Comparison of ENCODE assay signal across 25 cellular contexts in genomic region chr5:76679231-76679630, GRCh38. TPM values are rescaled to one million over a fixed set of nuclear protein-coding genes. Genes with fewer than 3 reads are reported as not detected.
A peak's percentile ranks its signal among the peaks of the same experiment; 100 is the strongest.
DNase-seq lines count a peak whose midpoint lies in the region; ATAC-seq and TF ChIP-seq lines count a peak whose summit lies in the region.
"Had no signal": no experiment of that assay in that cellular context is flagged by ENCODE, and none has a peak within 500 bp of the region (broad histone marks: within the 10 kb centered on the region; RNA-seq: fewer than 3 reads in every experiment).

No MANE protein-coding gene starts in this region.

- WGBS in right cardiac atrium: 45% methylated on average over 3 of the region's 3 CpGs
- 68 to 73% methylated on average over 3 of the region's 3 CpGs for WGBS in tibial nerve, 2 donors

- H3K9me3 Mint-ChIP-seq in CD4-positive, alpha-beta memory T cell: peaks cover 0 to 2% (median 0%) of the 10 kb centered on the region in 8 donors
- H3K9me3 Mint-ChIP-seq: activated CD4-positive, alpha-beta T cell treated with anti-CD3 and anti-CD28 coated beads, Interleukin-2, amount 10 ng/mL, durations not matched to agents 7 days and 5 days; activated naive CD8-positive, alpha-beta T cell treated with anti-CD3 and anti-CD28 coated beads, Interleukin-2, amount 10 ng/mL, durations not matched to agents 7 days and 5 days; brain; dendritic cell treated with granulocyte-macrophage colony-stimulating factor and Interleukin-4, amounts not matched to agents 40 ng/mL and 50 ng/mL, for 4 days; HFFc6; stimulated activated effector memory CD8-positive, alpha-beta T cell treated with anti-CD3 and anti-CD28 coated beads, Interleukin-12 subunit alpha, Interleukin-12 subunit beta, amount 100 ng/mL, for 72 hours; T-cell had no signal

- DNase-seq in Right ventricle myocardium inferior (ENCODE audit: missing footprints) (no peak), right cardiac atrium (no peak), choroid plexus epithelial cell (ENCODE audit: low read depth) (peak; percentile 84), foreskin fibroblast (peak; percentile 68 to 81), skeletal muscle cell (ENCODE audit: low read depth) (peak; percentile 50), tibial nerve (ENCODE audit: low spot score in 2 of 2) (no peak)
- no peak for DNase-seq in CD4-positive, alpha-beta memory T cell
- DNase-seq: 8988T; activated CD4-positive, alpha-beta T cell treated with anti-CD3 and anti-CD28 coated beads, Interleukin-2, amount 10 ng/mL, durations not matched to agents 7 days and 5 days; activated naive CD8-positive, alpha-beta T cell treated with anti-CD3 and anti-CD28 coated beads, Interleukin-2, amount 10 ng/mL, durations not matched to agents 7 days and 5 days; HFFc6; MG63; NCI-H1436; NCI-H526 treated with DMSO at 0.1 percent for 48 hours; occipital lobe; sigmoid colon; T-cell had no signal

- intact Hi-C loops in Right ventricle myocardium inferior (cut with DNase I) (no loop called here), right cardiac atrium (cut with DNase I) (no loop called here)
- intact Hi-C loops in CD4-positive, alpha-beta memory T cell (cut with micrococcal nuclease): no loop called here

- H3K36me3 ChIP-seq in tibial nerve: peaks cover 0 to 11% (median 0%) of the 10 kb centered on the region in 3 donors
- H3K36me3 ChIP-seq in CD4-positive, alpha-beta memory T cell (ENCODE audit: insufficient read depth, low read length): peaks cover 43% of the 10 kb centered on the region
- H3K36me3 ChIP-seq: MG63, sigmoid colon, vagina had no signal

- H3K27ac Mint-ChIP-seq in CD4-positive, alpha-beta memory T cell: peak overlapping the region in 2 of 7 donors; percentile 55 to 57
- H3K27ac Mint-ChIP-seq: activated CD4-positive, alpha-beta T cell treated with anti-CD3 and anti-CD28 coated beads, Interleukin-2, amount 10 ng/mL, durations not matched to agents 7 days and 5 days; activated naive CD8-positive, alpha-beta T cell treated with anti-CD3 and anti-CD28 coated beads, Interleukin-2, amount 10 ng/mL, durations not matched to agents 7 days and 5 days; brain; dendritic cell treated with granulocyte-macrophage colony-stimulating factor and Interleukin-4, amounts not matched to agents 40 ng/mL and 50 ng/mL, for 4 days; HFFc6; stimulated activated effector memory CD8-positive, alpha-beta T cell treated with anti-CD3 and anti-CD28 coated beads, Interleukin-12 subunit alpha, Interleukin-12 subunit beta, amount 100 ng/mL, for 72 hours; T-cell had no signal

- H3K4me3 ChIP-seq in right cardiac atrium (ENCODE audit: low read length) (no peak overlapping the region), choroid plexus epithelial cell (ENCODE audit: low read depth, low read length) (no peak overlapping the region), foreskin fibroblast (ENCODE audit: low read depth in 1 of 2, low read length in 2 of 2) (no peak overlapping the region), skeletal muscle cell (ENCODE audit: low read depth, low read length) (no peak overlapping the region), tibial nerve (no peak overlapping the region)
- no peak overlapping the region for H3K4me3 ChIP-seq in CD4-positive, alpha-beta memory T cell (ENCODE audit: low read length in 2 of 2)
- H3K4me3 ChIP-seq: BLaER1 treated with 17β-estradiol and CSF1 and Interleukin-3, amounts not matched to agents 10 nM and 100 nM; MG63; sigmoid colon; suprapubic skin; vagina had no signal

- H3K27me3 ChIP-seq in right cardiac atrium (ENCODE audit: control insufficient read depth, insufficient read depth) (no peaks in the 10 kb centered on the region), tibial nerve (no peaks in the 10 kb centered on the region)
- no peaks in the 10 kb centered on the region for H3K27me3 ChIP-seq in CD4-positive, alpha-beta memory T cell (ENCODE audit: insufficient read depth, low read length)
- H3K27me3 ChIP-seq: BLaER1 treated with 17β-estradiol and CSF1 and Interleukin-3, amounts not matched to agents 10 nM and 100 nM; MG63; sigmoid colon; suprapubic skin; vagina had no signal

- peaks cover 0 to 6% (median 3%) of the 10 kb centered on the region in 4 donors for H3K4me1 Mint-ChIP-seq in CD4-positive, alpha-beta memory T cell

- TF ChIP-seq CTCF in choroid plexus epithelial cell (conservative IDR thresholded peaks at IDR 0.05; ENCODE audit: low read depth, low read length) (no peak), foreskin fibroblast (IDR thresholded peaks at IDR 0.05; ENCODE audit: low read depth, low read length) (no peak), tibial nerve (IDR thresholded peaks at IDR 0.05) (no peak)

- no peak for TF ChIP-seq POLR2A in tibial nerve (IDR thresholded peaks at IDR 0.05)

- TF ChIP-seq EP300 in tibial nerve (IDR thresholded peaks at IDR 0.05): no peak

- H3K9me3 ChIP-seq in right cardiac atrium (ENCODE audit: control insufficient read depth, low read length): no peaks in the 10 kb centered on the region
- H3K9me3 ChIP-seq in tibial nerve: no peaks in the 10 kb centered on the region
- no peaks in the 10 kb centered on the region for H3K9me3 ChIP-seq in CD4-positive, alpha-beta memory T cell (ENCODE audit: control insufficient read depth in 1 of 2, low read length in 2 of 2)
- H3K9me3 ChIP-seq: BLaER1 treated with 17β-estradiol and CSF1 and Interleukin-3, amounts not matched to agents 10 nM and 100 nM; MG63; sigmoid colon; suprapubic skin; vagina had no signal

- no peaks in the 10 kb centered on the region for H3K4me1 ChIP-seq in right cardiac atrium (ENCODE audit: control insufficient read depth, insufficient read depth, low read length)
- H3K4me1 ChIP-seq in tibial nerve: peaks cover 0 to 4% (median 0%) of the 10 kb centered on the region in 4 donors
- no peaks in the 10 kb centered on the region for H3K4me1 ChIP-seq in CD4-positive, alpha-beta memory T cell (ENCODE audit: insufficient read depth, low read length)
- H3K4me1 ChIP-seq: sigmoid colon, vagina had no signal

- H3K27ac ChIP-seq in right cardiac atrium (ENCODE audit: low read length) (no peak overlapping the region), tibial nerve (no peak overlapping the region)
- H3K27ac ChIP-seq in CD4-positive, alpha-beta memory T cell (ENCODE audit: low read depth, low read length): no peak overlapping the region
- H3K27ac ChIP-seq: BLaER1 treated with 17β-estradiol and CSF1 and Interleukin-3, amounts not matched to agents 10 nM and 100 nM; vagina had no signal

- peak; percentile 80 for ATAC-seq in Right ventricle myocardium inferior
- no peak for ATAC-seq in right cardiac atrium
- no peak for ATAC-seq in GM18498 (IDR thresholded peaks at IDR 0.05; ENCODE audit: unreplicated experiment)
- ATAC-seq: esophagus mucosa; stimulated activated effector memory CD8-positive, alpha-beta T cell treated with anti-CD3 and anti-CD28 coated beads, Interleukin-12 subunit alpha, Interleukin-12 subunit beta, amount 100 ng/mL, for 72 hours; T-cell had no signal

- no peaks in the 10 kb centered on the region for H3K27me3 Mint-ChIP-seq in CD4-positive, alpha-beta memory T cell
- H3K27me3 Mint-ChIP-seq: activated CD4-positive, alpha-beta T cell treated with anti-CD3 and anti-CD28 coated beads, Interleukin-2, amount 10 ng/mL, durations not matched to agents 7 days and 5 days; activated naive CD8-positive, alpha-beta T cell treated with anti-CD3 and anti-CD28 coated beads, Interleukin-2, amount 10 ng/mL, durations not matched to agents 7 days and 5 days; dendritic cell treated with granulocyte-macrophage colony-stimulating factor and Interleukin-4, amounts not matched to agents 40 ng/mL and 50 ng/mL, for 4 days; T-cell had no signal

- CTCF ChIA-PET in CD4-positive, alpha-beta memory T cell (lab: Charles Lee; ENCODE audit: partially characterized antibody): interaction anchor here (1.5 kb wide), 2 partner anchors 95 to 96 kb away, joined by 4 to 8 read pairs; no protein-coding TSS in a partner anchor

- H3K36me3 Mint-ChIP-seq in CD4-positive, alpha-beta memory T cell: peaks cover 72 to 74% of the 10 kb centered on the region in 2 donors
- H3K36me3 Mint-ChIP-seq: brain had no signal

- POLR2A ChIA-PET in CD4-positive, alpha-beta memory T cell (lab: Charles Lee; ENCODE audit: partially characterized antibody): no interaction called here

- no peak overlapping the region for H3K4me3 Mint-ChIP-seq in CD4-positive, alpha-beta memory T cell
- H3K4me3 Mint-ChIP-seq: activated CD4-positive, alpha-beta T cell treated with anti-CD3 and anti-CD28 coated beads, Interleukin-2, amount 10 ng/mL, durations not matched to agents 7 days and 5 days; activated naive CD8-positive, alpha-beta T cell treated with anti-CD3 and anti-CD28 coated beads, Interleukin-2, amount 10 ng/mL, durations not matched to agents 7 days and 5 days; brain; dendritic cell treated with granulocyte-macrophage colony-stimulating factor and Interleukin-4, amounts not matched to agents 40 ng/mL and 50 ng/mL, for 4 days; HFFc6; stimulated activated effector memory CD8-positive, alpha-beta T cell treated with anti-CD3 and anti-CD28 coated beads, Interleukin-12 subunit alpha, Interleukin-12 subunit beta, amount 100 ng/mL, for 72 hours; T-cell had no signal

RNA-seq across cellular contexts. Expression of gene F2R, which starts 36.7 kb away (rescaled TPM):
- 5.7 TPM for total RNA-seq in Right ventricle myocardium inferior
- total RNA-seq in right cardiac atrium: 10 to 100 TPM in 1 of 4 donors, 1 to 10 TPM in 3; 6.4 to 22.1 (median 8.5) TPM
- 4.3 TPM for polyA plus RNA-seq in right cardiac atrium
- total RNA-seq in tibial nerve: 10 to 100 TPM in 1 of 4 donors, 1 to 10 TPM in 3; 2.5 to 12.6 (median 6.2) TPM
- 10 to 100 TPM; 12.4 to 14.6 TPM for total RNA-seq in CD4-positive, alpha-beta memory T cell
- 1 to 10 TPM; 6.7 to 8.9 TPM for polyA plus RNA-seq in CD4-positive, alpha-beta memory T cell

RNA-seq across cellular contexts. Expression of gene F2RL2, which starts 56.0 kb away (rescaled TPM):
- total RNA-seq in Right ventricle myocardium inferior (0.14 TPM), right cardiac atrium (1 to 10 TPM in 1 of 4 donors, under 1 TPM in 3; 0.11 to 1.4 (median 0.32) TPM), tibial nerve (1 to 10 TPM in 1 of 4 donors, under 1 TPM in 1, not detected in 2; 0.87 to 2.4 TPM)
- 0.11 TPM for polyA plus RNA-seq in right cardiac atrium
- not detected for total RNA-seq in CD4-positive, alpha-beta memory T cell
- under 1 TPM; 0.50 to 1.00 TPM for polyA plus RNA-seq in CD4-positive, alpha-beta memory T cell
- total RNA-seq: activated CD4-positive, alpha-beta T cell treated with anti-CD3 and anti-CD28 coated beads, Interleukin-2, amount 10 ng/mL, durations not matched to agents 7 days and 5 days; activated naive CD8-positive, alpha-beta T cell treated with anti-CD3 and anti-CD28 coated beads, Interleukin-2, amount 10 ng/mL, durations not matched to agents 7 days and 5 days; vagina had no signal

Comparison
In these comparisons a context has a peak if more than half of its experiments do, and no peak if none do; other contexts are left out.
1. DNase-seq: peak in choroid plexus epithelial cell (single experiment), foreskin fibroblast (2 of 2) and skeletal muscle cell (single experiment); none in Right ventricle myocardium inferior (single experiment), right cardiac atrium (0 of 3), tibial nerve (0 of 2) and CD4-positive, alpha-beta memory T cell (0 of 5).